Comparison of ENCODE assay signal across 17 cellular contexts in genomic region chr20:62910777-62911497, GRCh38. TPM values are rescaled to one million over a fixed set of nuclear protein-coding genes. Genes with fewer than 3 reads are reported as not detected.
"Had no signal": no experiment of that assay in that cellular context is flagged by ENCODE, and none has a peak within 500 bp of the region (broad histone marks: within the 10 kb centered on the region; RNA-seq: fewer than 3 reads in every experiment).

No MANE protein-coding gene starts in this region.

- H3K9me3 Mint-ChIP-seq: activated CD8-positive, alpha-beta T cell treated with anti-CD3 and anti-CD28 coated beads for 36 hours; activated naive CD4-positive, alpha-beta T cell treated with anti-CD3 and anti-CD28 coated beads, Interleukin-2, amount 50 U/mL, for 24 hours; activated T-helper 1 cell treated with anti-CD3 and anti-CD28 coated beads, Interleukin-12 subunit alpha, Interleukin-12 subunit beta, Interleukin-2, Interleukin-4 antibody, amounts not matched to agents 30 ng/mL and 10 ng/mL and 1 ng/mL, durations not matched to agents 14 hours and 24 hours and 36 hours had no signal

- FAIRE-seq: endometrium had no signal

- ATAC-seq: activated CD8-positive, alpha-beta T cell treated with anti-CD3 and anti-CD28 coated beads for 36 hours; left cardiac atrium had no signal

- H3K9me3 ChIP-seq: esophagus squamous epithelium, thyroid gland, vagina had no signal

- H3K4me3 Mint-ChIP-seq: activated CD8-positive, alpha-beta T cell treated with anti-CD3 and anti-CD28 coated beads for 36 hours; activated naive CD4-positive, alpha-beta T cell treated with anti-CD3 and anti-CD28 coated beads, Interleukin-2, amount 50 U/mL, for 24 hours; activated T-helper 1 cell treated with anti-CD3 and anti-CD28 coated beads, Interleukin-12 subunit alpha, Interleukin-12 subunit beta, Interleukin-2, Interleukin-4 antibody, amounts not matched to agents 30 ng/mL and 10 ng/mL and 1 ng/mL, durations not matched to agents 14 hours and 24 hours and 36 hours had no signal

- DNase-seq: activated CD8-positive, alpha-beta memory T cell treated with anti-CD3 and anti-CD28 coated beads, Interleukin-2, amount 50 U/mL, for 4 hours; activated CD8-positive, alpha-beta T cell treated with anti-CD3 and anti-CD28 coated beads for 36 hours; amygdala; dorsolateral prefrontal cortex; esophagus squamous epithelium; foreskin fibroblast; stimulated activated CD4-positive, alpha-beta T cell treated with anti-CD3 and anti-CD28 coated beads, Interleukin-2, amount 100 ng/mL, for 48 hours; stimulated activated CD8-positive, alpha-beta memory T cell treated with anti-CD3 and anti-CD28 coated beads, Interleukin-4, amount 100 ng/mL, for 48 hours; SW 1271; thyroid gland had no signal

- H3K27ac ChIP-seq: esophagus squamous epithelium, thyroid gland, vagina had no signal

- H3K4me3 ChIP-seq: dorsolateral prefrontal cortex, esophagus squamous epithelium, thyroid gland, vagina had no signal

- H3K27me3 Mint-ChIP-seq: activated CD8-positive, alpha-beta T cell treated with anti-CD3 and anti-CD28 coated beads for 36 hours; activated naive CD4-positive, alpha-beta T cell treated with anti-CD3 and anti-CD28 coated beads, Interleukin-2, amount 50 U/mL, for 24 hours had no signal

- H3K27ac Mint-ChIP-seq: activated CD8-positive, alpha-beta T cell treated with anti-CD3 and anti-CD28 coated beads for 36 hours; activated T-helper 1 cell treated with anti-CD3 and anti-CD28 coated beads, Interleukin-12 subunit alpha, Interleukin-12 subunit beta, Interleukin-2, Interleukin-4 antibody, amounts not matched to agents 30 ng/mL and 10 ng/mL and 1 ng/mL, durations not matched to agents 14 hours and 24 hours and 36 hours had no signal

- H3K27me3 ChIP-seq: dorsolateral prefrontal cortex, esophagus squamous epithelium, thyroid gland, vagina had no signal

RNA-seq across cellular contexts. Expression of gene SLC17A9, which starts 41.6 kb away (rescaled TPM):
- total RNA-seq: osteocyte had no signal
- polyA plus RNA-seq: neural cell had no signal
